Comparison of ENCODE assay signal across 15 cellular contexts in the genomic region with DNA sequence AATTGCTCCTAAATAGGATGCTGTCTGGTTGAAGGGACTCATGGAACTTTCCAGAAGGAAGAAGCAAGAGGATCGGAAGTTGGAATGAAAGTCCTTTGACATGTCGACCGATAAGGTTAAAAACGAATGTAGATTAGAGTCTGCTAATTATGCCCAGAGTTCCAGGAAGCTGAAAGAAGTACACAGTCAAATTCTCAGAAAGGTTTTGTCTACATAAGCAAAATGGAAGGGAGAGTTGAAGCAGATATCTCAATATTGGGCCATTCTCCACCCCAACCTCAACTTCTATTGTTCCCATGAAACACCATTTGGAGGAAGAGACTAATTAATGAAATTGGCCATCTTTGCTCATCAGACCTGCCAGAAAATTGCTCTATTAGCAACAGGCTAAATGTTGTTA.
A peak's percentile ranks its signal among the peaks of the same experiment; 100 is the strongest.
DNase-seq lines count a peak whose midpoint lies in the region; ATAC-seq and TF ChIP-seq lines count a peak whose summit lies in the region.
"Had no signal": no experiment of that assay in that cellular context is flagged by ENCODE, and none has a peak within 500 bp of the region (broad histone marks: within the 10 kb centered on the region; RNA-seq: fewer than 3 reads in every experiment).

No MANE protein-coding gene starts in this region.

- TF ChIP-seq POLR2A in heart left ventricle (IDR thresholded peaks at IDR 0.05) (no peak), testis (IDR thresholded peaks at IDR 0.05) (no peak)

- 33 to 54% (median 44%) methylated on average over 4 of the region's 4 CpGs for WGBS in heart left ventricle, 4 donors
- WGBS in testis, 2 donors = 77 to 83% methylated on average over 4 of the region's 4 CpGs

- H3K27ac ChIP-seq in cardiac muscle cell (peak overlapping the region; percentile 35), heart left ventricle (peak overlapping the region in 1 of 12 donors; percentile 9), testis (no peak overlapping the region), PC-9 (no peak overlapping the region)
- H3K27ac ChIP-seq: GM23248 had no signal

- DNase-seq in cardiac muscle cell (ENCODE audit: low read depth in 1 of 2, low spot score in 1 of 2) (no peak), heart left ventricle (no peak), OCI-M1 (lab: John Stamatoyannopoulos, UW) (peak; percentile 66), testis (no peak), PC-9 (no peak)
- DNase-seq: 8988T; Calu3; CD8-positive, alpha-beta T cell; DMS79 treated with DMSO at 0.1 percent for 48 hours; GM23248 had no signal

- no peaks in the 10 kb centered on the region for H3F3A ChIP-seq in PC-9 (ENCODE audit: insufficient read depth, low read depth)

- no peak overlapping the region for H3K4me2 ChIP-seq in PC-9

- H3K9me3 ChIP-seq in cardiac muscle cell (ENCODE audit: low read depth) (no peaks in the 10 kb centered on the region), heart left ventricle (no peaks in the 10 kb centered on the region), endocrine pancreas (ENCODE audit: control insufficient read depth, low read length) (no peaks in the 10 kb centered on the region), testis (no peaks in the 10 kb centered on the region), PC-9 (ENCODE audit: insufficient read depth, low read depth) (no peaks in the 10 kb centered on the region)
- H3K9me3 ChIP-seq: HAP-1 had no signal

- H3K4me3 ChIP-seq in cardiac muscle cell (no peak overlapping the region), heart left ventricle (no peak overlapping the region), endocrine pancreas (ENCODE audit: control insufficient read depth, insufficient read depth, low read length) (peak overlapping the region; percentile 8), testis (no peak overlapping the region), PC-9 (no peak overlapping the region)
- H3K4me3 ChIP-seq: BLaER1 treated with 17β-estradiol and CSF1 and Interleukin-3, amounts not matched to agents 10 nM and 100 nM; GM12878; GM23248; HAP-1 had no signal

- H3K27me3 ChIP-seq in cardiac muscle cell = no peaks in the 10 kb centered on the region
- no peaks in the 10 kb centered on the region for H3K27me3 ChIP-seq in heart left ventricle
- no peaks in the 10 kb centered on the region for H3K27me3 ChIP-seq in endocrine pancreas (ENCODE audit: control insufficient read depth, insufficient read depth, low read length)
- no peaks in the 10 kb centered on the region for H3K27me3 ChIP-seq in testis
- H3K27me3 ChIP-seq in PC-9 (ENCODE audit: insufficient read depth, low read depth) = no peaks in the 10 kb centered on the region
- H3K27me3 ChIP-seq: BLaER1 treated with 17β-estradiol and CSF1 and Interleukin-3, amounts not matched to agents 10 nM and 100 nM had no signal

- BruUV-seq in PC-9 (replicated peaks; lab: Mats Ljungman, UMichigan) = no TSS peak

- TF ChIP-seq CTCF in cardiac muscle cell (IDR thresholded peaks at IDR 0.05; ENCODE audit: low read depth, low read length) (no peak), heart left ventricle (IDR thresholded peaks at IDR 0.05) (no peak), testis (IDR thresholded peaks at IDR 0.05) (no peak), PC-9 (conservative IDR thresholded peaks at IDR 0.05) (no peak)

- intact Hi-C loops in heart left ventricle (cut with DNase I) = no loop called here
- intact Hi-C loops in testis (cut with DNase I; ENCODE audit: low total_unique reads) = no loop called here
- intact Hi-C loops in PC-9 (cut with micrococcal nuclease; ENCODE audit: unreplicated experiment) = no loop called here

- H3K79me2 ChIP-seq in PC-9 (ENCODE audit: low read depth) = no peaks in the 10 kb centered on the region

- CTCF ChIA-PET in PC-9 (lab: Charles Lee) = no interaction called here

- H4K20me1 ChIP-seq in PC-9 (ENCODE audit: insufficient read depth) = no peaks in the 10 kb centered on the region
- H4K20me1 ChIP-seq: BLaER1 treated with 17β-estradiol and CSF1 and Interleukin-3, amounts not matched to agents 10 nM and 100 nM had no signal

- no peaks in the 10 kb centered on the region for H3K9me2 ChIP-seq in PC-9 (ENCODE audit: insufficient read depth)

- H3K36me3 ChIP-seq in cardiac muscle cell (no peaks in the 10 kb centered on the region), heart left ventricle (no peaks in the 10 kb centered on the region), endocrine pancreas (ENCODE audit: control insufficient read depth, insufficient read depth, low read length) (no peaks in the 10 kb centered on the region), testis (ENCODE audit: low read depth, missing control alignments) (no peaks in the 10 kb centered on the region), PC-9 (ENCODE audit: low read depth) (no peaks in the 10 kb centered on the region)
- H3K36me3 ChIP-seq: HAP-1 had no signal

- no peak overlapping the region for H2AFZ ChIP-seq in PC-9
- H2AFZ ChIP-seq: GM23248 had no signal

- H3K4me1 ChIP-seq in cardiac muscle cell (ENCODE audit: low read depth) (peaks cover 7% of the 10 kb centered on the region), heart left ventricle (peaks cover 0 to 17% (median 2%) of the 10 kb centered on the region in 12 donors), endocrine pancreas (ENCODE audit: control insufficient read depth, insufficient read depth, low read length) (peaks cover 6% of the 10 kb centered on the region), testis (no peaks in the 10 kb centered on the region), PC-9 (replicated peaks; ENCODE audit: insufficient read depth) (no peaks in the 10 kb centered on the region)

- ATAC-seq in heart left ventricle (no peak), HG03521 (IDR thresholded peaks at IDR 0.05; ENCODE audit: unreplicated experiment) (no peak)
- ATAC-seq: CD8-positive, alpha-beta T cell; GM12878 had no signal

- H3K9ac ChIP-seq in endocrine pancreas (ENCODE audit: control insufficient read depth, insufficient read depth, low read length) = no peak overlapping the region
- H3K9ac ChIP-seq: BLaER1 treated with 17β-estradiol and CSF1 and Interleukin-3, amounts not matched to agents 10 nM and 100 nM; GM23248 had no signal

- POLR2A ChIA-PET in PC-9 (lab: Charles Lee; ENCODE audit: unreplicated experiment) = no interaction called here
